Comparison of ENCODE assay signal across 10 cellular contexts in genomic region chr17:77354721-77355455, GRCh38.
DNase-seq lines count a peak whose midpoint lies in the region; ATAC-seq, FAIRE-seq and TF ChIP-seq lines count a peak whose summit lies in the region.
"Had no signal": no experiment of that assay in that cellular context is flagged by ENCODE, and none has a peak within 500 bp of the region (broad histone marks: within the 10 kb centered on the region; RNA-seq: fewer than 3 reads in every experiment).

No MANE protein-coding gene starts in this region.

- RAD21 ChIA-PET in GM12878 (lab: Charles Lee; ENCODE audit: unreplicated experiment) = no interaction called here

- H3K9me3 ChIP-seq in GM12878 (replicated peaks; ENCODE audit: control insufficient read depth, insufficient read depth, low read length) = no peaks in the 10 kb centered on the region
- no peaks in the 10 kb centered on the region for H3K9me3 ChIP-seq in tibial artery
- H3K9me3 ChIP-seq: BLaER1 treated with 17β-estradiol and CSF1 and Interleukin-3, amounts not matched to agents 10 nM and 100 nM had no signal

- H3K4me3 ChIP-seq in GM12878 (no peak overlapping the region), tibial artery (no peak overlapping the region)
- H3K4me3 ChIP-seq: BLaER1 treated with 17β-estradiol and CSF1 and Interleukin-3, amounts not matched to agents 10 nM and 100 nM had no signal

- BruUV-seq in GM12878 (replicated peaks; lab: Mats Ljungman, UMichigan) = no TSS peak

- SMC1A ChIA-PET in GM12878 (lab: Charles Lee; ENCODE audit: uncharacterized antibody, unreplicated experiment) = no interaction called here

- H4K20me1 ChIP-seq in GM12878 (ENCODE audit: control insufficient read depth, insufficient read depth) = peaks cover 9% of the 10 kb centered on the region

- peak; percentile 43; the same call in 2 of the 3 replicates for ATAC-seq in GM12878
- peak; percentile 62 for ATAC-seq in left colon
- no peak for ATAC-seq in GM18870 (IDR thresholded peaks at IDR 0.05; ENCODE audit: unreplicated experiment)

- H3K4me1 ChIP-seq in GM12878 (ENCODE audit: control insufficient read depth, insufficient read depth, low read length) = peaks cover 3% of the 10 kb centered on the region; the same call in 1 of the 2 replicates
- H3K4me1 ChIP-seq in tibial artery = peaks cover 0 to 19% (median 10%) of the 10 kb centered on the region in 4 donors

- H3K27ac ChIP-seq in GM12878 (ENCODE audit: control insufficient read depth, insufficient read depth) = no peak overlapping the region
- peak overlapping the region; percentile 15 to 40 for H3K27ac ChIP-seq in tibial artery
- H3K27ac ChIP-seq: BLaER1 treated with 17β-estradiol and CSF1 and Interleukin-3, amounts not matched to agents 10 nM and 100 nM had no signal

- H3K27me3 ChIP-seq in GM12878 (replicated peaks in 1 of 2; ENCODE audit: control insufficient read depth in 2 of 2, insufficient read depth in 2 of 2, low read length in 1 of 2) = no peaks in the 10 kb centered on the region
- no peaks in the 10 kb centered on the region for H3K27me3 ChIP-seq in tibial artery
- H3K27me3 ChIP-seq: BLaER1 treated with 17β-estradiol and CSF1 and Interleukin-3, amounts not matched to agents 10 nM and 100 nM had no signal

- H2AFZ ChIP-seq in GM12878 (ENCODE audit: control insufficient read depth, low read depth, low read length) = no peak overlapping the region

- FAIRE-seq in GM12878 (lab: Jason Lieb, UNC) = no peak

- H3K36me3 ChIP-seq in GM12878 (ENCODE audit: control insufficient read depth in 2 of 2, insufficient read depth in 2 of 2, low read length in 1 of 2) (peaks cover 0 to 2% of the 10 kb centered on the region in 2 experiments; a peak in 2 of 4 replicates), tibial artery (no peaks in the 10 kb centered on the region)

- intact Hi-C loops in GM12878 (cut with micrococcal nuclease; ENCODE audit: unreplicated experiment) (no loop called here), left colon (cut with DNase I, micrococcal nuclease) (no loop called here), tibial artery (cut with DNase I; ENCODE audit: low total_unique reads) (no loop called here)

- TF ChIP-seq EP300 in GM12878 (IDR thresholded peaks at IDR 0.05; ENCODE audit: borderline replicate concordance in 1 of 2, control insufficient read depth in 1 of 2, low read depth in 2 of 2, low read length in 2 of 2) = no peak

- TF ChIP-seq CTCF in GM12878 (IDR thresholded peaks at IDR 0.05 in 2 of 3, conservative IDR thresholded peaks at IDR 0.05 in 1 of 3; ENCODE audit: control insufficient read depth in 2 of 3, extremely low read depth in 1 of 3, insufficient read depth in 1 of 3, low read depth in 3 of 3, low read length in 3 of 3) (no peak), tibial artery (IDR thresholded peaks at IDR 0.05) (no peak)

- CTCF ChIA-PET in GM12878 (lab: Yijun Ruan, JAX) = no interaction called here

- TF ChIP-seq POLR2A in GM12878 (IDR thresholded peaks at IDR 0.05; ENCODE audit: low read depth, low read length) = 0 out of 2 replicates have a peak, but pooled peaks have one; percentile 30

- H3K79me2 ChIP-seq in GM12878 (ENCODE audit: control insufficient read depth, insufficient read depth, low read length) = peaks cover 8% of the 10 kb centered on the region

- H3K9ac ChIP-seq in GM12878 (ENCODE audit: control insufficient read depth, insufficient read depth, low read length) = no peak overlapping the region
- H3K9ac ChIP-seq: BLaER1 treated with 17β-estradiol and CSF1 and Interleukin-3, amounts not matched to agents 10 nM and 100 nM had no signal

- in situ Hi-C loops in GM12878 (cut with MboI) = no loop called here

- WGBS in GM12878 (ENCODE audit: insufficient coverage, insufficient replicate concordance, low lambda C conversion rate, missing lambda C conversion rate) = 90% methylated on average over 24 of the region's 24 CpGs

- TF ChIP-seq RAD21 in GM12878 (IDR thresholded peaks at IDR 0.05; ENCODE audit: insufficient read depth, low read depth, low read length) = no peak

- DNase-seq in activated CD8-positive, alpha-beta memory T cell treated with anti-CD3 and anti-CD28 coated beads for 24 hours = peak; percentile 52
- no peak for DNase-seq in activated CD8-positive, alpha-beta memory T cell treated with anti-CD3 and anti-CD28 coated beads, Interleukin-2, amount 50 U/mL, for 4 hours
- no peak for DNase-seq in GM12878 (ENCODE audit: low read depth, low spot score)
- DNase-seq in left colon = peak; percentile 66 to 79
- DNase-seq in tibial artery = peak; percentile 79 to 89
- no peak for DNase-seq in NCI-H748 (lab: John Stamatoyannopoulos, UW; ENCODE audit: unreplicated experiment)
- no peak for DNase-seq in LoVo (ENCODE audit: low spot score)
- DNase-seq: NCI-H187 treated with DMSO at 0.1 percent for 48 hours had no signal

- H3K4me2 ChIP-seq in GM12878 (ENCODE audit: control insufficient read depth, insufficient read depth) = no peak overlapping the region

- POLR2A ChIA-PET in GM12878 (lab: Charles Lee) = no interaction called here

TF ChIP-seq in GM12878, 131 proteins besides CTCF, POLR2A, EP300 and RAD21:
- TF ChIP-seq DPF2 (IDR thresholded peaks at IDR 0.05) (no peak), BCLAF1 (IDR thresholded peaks at IDR 0.05) (no peak), RUNX3 (IDR thresholded peaks at IDR 0.05; ENCODE audit: low read length) (no peak), ZZZ3 (IDR thresholded peaks at IDR 0.05; ENCODE audit: control insufficient read depth, insufficient read length, low read depth) (no peak), NFYA (IDR thresholded peaks at IDR 0.05; ENCODE audit: borderline replicate concordance, low read depth, low read length) (no peak), RCOR1 (conservative IDR thresholded peaks at IDR 0.05; ENCODE audit: low read depth, low read length) (no peak), JUND (IDR thresholded peaks at IDR 0.05; ENCODE audit: low read depth, low read length) (no peak), HSF1 (IDR thresholded peaks at IDR 0.05; ENCODE audit: low read depth, low read length) (no peak)

Comparison
In these comparisons a context has a peak if more than half of its experiments do, and no peak if none do; other contexts are left out.
1. DNase-seq: peak in activated CD8-positive, alpha-beta memory T cell treated with anti-CD3 and anti-CD28 coated beads for 24 hours (single experiment), left colon (2 of 2) and tibial artery (2 of 2); none in activated CD8-positive, alpha-beta memory T cell treated with anti-CD3 and anti-CD28 coated beads, Interleukin-2, amount 50 U/mL, for 4 hours (single experiment), GM12878 (single experiment), NCI-H748 (single experiment) and LoVo (single experiment).